ENCODE assay signal across 10 cellular contexts in genomic region chr1:23958040-23958809, GRCh38. TPM values are rescaled to one million over a fixed set of nuclear protein-coding genes. Genes with fewer than 3 reads are reported as not detected.
A peak's percentile ranks its signal among the peaks of the same experiment; 100 is the strongest.
DNase-seq lines count a peak whose midpoint lies in the region; FAIRE-seq and TF ChIP-seq lines count a peak whose summit lies in the region.
"Not testable (repeated sequence)": the region's sequence is repeated elsewhere in the genome, so short reads cannot be mapped to it uniquely, and the experiment has no call there.
"Had no signal": no experiment of that assay in that cellular context is flagged by ENCODE, and none has a peak within 500 bp of the region (broad histone marks: within the 10 kb centered on the region; RNA-seq: fewer than 3 reads in every experiment).

No MANE protein-coding gene starts in this region.

- POLR2A ChIA-PET in SK-N-SH (lab: Yijun Ruan, JAX) (interaction anchor here (1.4 to 1.6 kb wide), 2 partner anchors 21 to 157 kb away, joined by 5 to 7 read pairs; partner anchors contain the start of gene SRSF10), H1 (lab: Charles Lee; ENCODE audit: partially characterized antibody) (interaction anchor here (0.5 to 16.6 kb wide), 5 partner anchors 10 to 110 kb away, joined by 3 to 267 read pairs (median 4); partner anchors contain the start of gene SRSF10)

- H2AK5ac ChIP-seq in H1 (ENCODE audit: low read depth, low read length): not testable (repeated sequence)

- H3K4me1 Mint-ChIP-seq in CD14-positive monocyte (peaks cover 49% of the 10 kb centered on the region), IgD-negative memory B cell (peaks cover 46 to 53% (median 47%) of the 10 kb centered on the region in 3 donors)
- H3K4me1 Mint-ChIP-seq in activated naive CD8-positive, alpha-beta T cell (ENCODE audit: low read depth): peaks cover 57% of the 10 kb centered on the region

- H2AFZ ChIP-seq in SK-N-SH (ENCODE audit: low read depth): peak overlapping the region; percentile 78
- H2AFZ ChIP-seq in H1 (ENCODE audit: low read length); keratinocyte (ENCODE audit: control insufficient read depth, low read length): not testable (repeated sequence)
- H2AFZ ChIP-seq in neuron (ENCODE audit: low read depth, low read length): peak overlapping the region; percentile 15

- not testable (repeated sequence) for DNase-seq in CD14-positive monocyte (ENCODE audit: low spot score); SK-N-SH; H1 (ENCODE audit: low read depth in 1 of 2, low spot score in 2 of 2); keratinocyte (ENCODE audit: low read depth, low spot score); suprapubic skin (ENCODE audit: low spot score in 2 of 2)

- H3K4me2 ChIP-seq in SK-N-SH: peak overlapping the region; percentile 87
- peak overlapping the region; percentile 82 to 87 for H3K4me2 ChIP-seq in H1 (ENCODE audit: insufficient read depth in 1 of 2, low read depth in 2 of 2, low read length in 2 of 2)
- peak overlapping the region; percentile 96 for H3K4me2 ChIP-seq in keratinocyte (ENCODE audit: control insufficient read depth, extremely low read depth, insufficient read depth, low read depth, low read length)

- not testable (repeated sequence) for H2BK120ac ChIP-seq in H1 (replicated peaks; ENCODE audit: low read depth, low read length)

- not testable (repeated sequence) for H3K9me2 ChIP-seq in SK-N-SH

- not testable (repeated sequence) for H3K56ac ChIP-seq in H1 (replicated peaks; ENCODE audit: insufficient read length, low read depth, low read length)

- not testable (repeated sequence) for TF ChIP-seq POLR2A in H1 (IDR thresholded peaks at IDR 0.05; ENCODE audit: control extremely low read depth in 1 of 2, low read depth in 2 of 2, low read length in 2 of 2); suprapubic skin (IDR thresholded peaks at IDR 0.05)

- H3K9me1 ChIP-seq in keratinocyte (ENCODE audit: control insufficient read depth, extremely low read depth, insufficient read depth, low read length): not testable (repeated sequence)

- not testable (repeated sequence) for H3K27me3 ChIP-seq in SK-N-SH (ENCODE audit: insufficient read depth); H1 (replicated peaks in 1 of 4; ENCODE audit: control insufficient read depth in 3 of 4, extremely low read depth in 1 of 4, insufficient read depth in 3 of 4, low read length in 3 of 4); keratinocyte (ENCODE audit: control insufficient read depth, extremely low read depth, insufficient read depth, low read length); neuron (ENCODE audit: insufficient read depth, low read length); suprapubic skin

- not testable (repeated sequence) for H3K14ac ChIP-seq in H1 (ENCODE audit: insufficient read length)

- TF ChIP-seq RAD21 in SK-N-SH (IDR thresholded peaks at IDR 0.05; ENCODE audit: low read length); H1 (IDR thresholded peaks at IDR 0.05 in 1 of 2, conservative IDR thresholded peaks at IDR 0.05 in 1 of 2; ENCODE audit: low read depth in 2 of 2, low read length in 2 of 2): not testable (repeated sequence)

- H3K79me1 ChIP-seq in H1 (ENCODE audit: low read depth, low read length): not testable (repeated sequence)

- dilution Hi-C loops in keratinocyte (cut with MboI; ENCODE audit: extremely low pct_ligation_motif_present, low sequenced_read_pairs): not testable (repeated sequence)

- H3K4ac ChIP-seq in H1 (replicated peaks; ENCODE audit: insufficient read length, low read depth, low read length): not testable (repeated sequence)

- not testable (repeated sequence) for H3K9me3 Mint-ChIP-seq in CD14-positive monocyte; IgD-negative memory B cell; activated naive CD8-positive, alpha-beta T cell (ENCODE audit: low read depth)

- H3K79me2 ChIP-seq in SK-N-SH (ENCODE audit: insufficient read depth) (peaks cover 31% of the 10 kb centered on the region), H1 (ENCODE audit: control insufficient read depth in 1 of 2, insufficient read depth in 2 of 2, low read length in 2 of 2) (peaks cover 0 to 15% of the 10 kb centered on the region in 2 experiments; a peak in 2 of 4 replicates), keratinocyte (ENCODE audit: control insufficient read depth, insufficient read depth, low read length) (peaks cover 20% of the 10 kb centered on the region)

- H3K4me3 Mint-ChIP-seq in CD14-positive monocyte (peak overlapping the region; percentile 83 to 99), IgD-negative memory B cell (peak overlapping the region; percentile 99 to 100 (median 100))
- H3K4me3 Mint-ChIP-seq in activated naive CD8-positive, alpha-beta T cell: peak overlapping the region; percentile 99

- peaks cover 11 to 14% of the 10 kb centered on the region in 2 donors for H3K36me3 Mint-ChIP-seq in CD14-positive monocyte
- not testable (repeated sequence) for H3K36me3 Mint-ChIP-seq in IgD-negative memory B cell
- peaks cover 12% of the 10 kb centered on the region for H3K36me3 Mint-ChIP-seq in activated naive CD8-positive, alpha-beta T cell

- not testable (repeated sequence) for H2BK15ac ChIP-seq in H1 (ENCODE audit: low read length)

- H3K18ac ChIP-seq in H1 (ENCODE audit: extremely low read depth, low read length): not testable (repeated sequence)

- H3K23ac ChIP-seq in H1 (ENCODE audit: insufficient read length): not testable (repeated sequence)

- 0 out of 2 replicates have a peak overlapping the region, but pooled peaks have one; percentile 83 for H2BK5ac ChIP-seq in H1 (ENCODE audit: low read depth, low read length)

- not testable (repeated sequence) for H3K27me3 Mint-ChIP-seq in CD14-positive monocyte (ENCODE audit: low read depth in 3 of 3); IgD-negative memory B cell; activated naive CD8-positive, alpha-beta T cell

- H3K9ac ChIP-seq in SK-N-SH (peak overlapping the region; percentile 95), H1 (replicated peaks in 1 of 4; ENCODE audit: extremely low read depth in 1 of 4, low read depth in 3 of 4, low read length in 3 of 4) (peak overlapping the region in 2 of 4 experiments; percentile 72 to 99; a peak in 4 of 7 replicates), keratinocyte (ENCODE audit: control insufficient read depth, extremely low read depth, insufficient read depth, low read length) (peak overlapping the region; percentile 99)

- H3K9me3 ChIP-seq in SK-N-SH; H1 (ENCODE audit: insufficient read depth in 2 of 2, low read depth in 1 of 2, low read length in 1 of 2); keratinocyte (ENCODE audit: control insufficient read depth, low read depth, low read length); neuron (ENCODE audit: low read length); suprapubic skin: not testable (repeated sequence)

- peaks cover 16 to 21% of the 10 kb centered on the region in 2 experiments for H3K36me3 ChIP-seq in SK-N-SH (replicated peaks in 1 of 2; ENCODE audit: control insufficient read depth in 1 of 2, insufficient read depth in 2 of 2, low read length in 1 of 2)
- H3K36me3 ChIP-seq in H1 (ENCODE audit: control insufficient read depth in 2 of 4, insufficient read depth in 4 of 4, low read length in 3 of 4): peaks cover 0 to 15% (median 1%) of the 10 kb centered on the region in 4 experiments; a peak in 3 of 8 replicates
- H3K36me3 ChIP-seq in keratinocyte (ENCODE audit: control insufficient read depth in 2 of 2, extremely low read depth in 1 of 2, insufficient read depth in 2 of 2, low read length in 2 of 2); suprapubic skin: not testable (repeated sequence)
- peaks cover 10% of the 10 kb centered on the region for H3K36me3 ChIP-seq in neuron (ENCODE audit: insufficient read depth, low read length)

- H3K27ac ChIP-seq in SK-N-SH (ENCODE audit: low read depth in 2 of 2, low read length in 1 of 2) (peak overlapping the region; percentile 98), keratinocyte (ENCODE audit: control insufficient read depth, insufficient read depth, low read length) (peak overlapping the region; percentile 99), suprapubic skin (peak overlapping the region; percentile 100)
- not testable (repeated sequence) for H3K27ac ChIP-seq in H1 (ENCODE audit: low read depth, low read length)

- H4K8ac ChIP-seq in H1 (ENCODE audit: extremely low read depth, insufficient read depth, low read length): not testable (repeated sequence)

- peaks cover 9 to 12% of the 10 kb centered on the region in 2 experiments; a peak in 3 of 4 replicates for H3K4me1 ChIP-seq in SK-N-SH (ENCODE audit: control insufficient read depth in 1 of 2, insufficient read depth in 2 of 2, low read depth in 1 of 2, low read length in 1 of 2)
- H3K4me1 ChIP-seq in H1 (replicated peaks in 1 of 4; ENCODE audit: control insufficient read depth in 3 of 4, insufficient read depth in 4 of 4, low read length in 3 of 4): not testable (repeated sequence)
- H3K4me1 ChIP-seq in keratinocyte (ENCODE audit: control insufficient read depth, extremely low read depth, insufficient read depth, low read length): peaks cover 45% of the 10 kb centered on the region
- H3K4me1 ChIP-seq in neuron (ENCODE audit: insufficient read depth, low read length): peaks cover 11% of the 10 kb centered on the region
- H3K4me1 ChIP-seq in suprapubic skin: peaks cover 51% of the 10 kb centered on the region

- H4K91ac ChIP-seq in H1 (replicated peaks; ENCODE audit: insufficient read length, low read length): not testable (repeated sequence)

- not testable (repeated sequence) for H3K23me2 ChIP-seq in H1 (ENCODE audit: low read depth, low read length)

- H2BK20ac ChIP-seq in H1 (ENCODE audit: low read length): not testable (repeated sequence)

- not testable (repeated sequence) for H4K20me1 ChIP-seq in SK-N-SH (ENCODE audit: insufficient read depth); H1 (replicated peaks in 1 of 2; ENCODE audit: control insufficient read depth in 1 of 2, insufficient read depth in 2 of 2, low read length in 2 of 2); keratinocyte (ENCODE audit: control insufficient read depth, extremely low read depth, insufficient read depth, low read length)

- peak overlapping the region; percentile 88 for H4K5ac ChIP-seq in H1 (ENCODE audit: insufficient read length, low read depth, low read length)

- peaks cover 29% of the 10 kb centered on the region for H3F3A ChIP-seq in SK-N-SH (replicated peaks; ENCODE audit: insufficient read depth)

- H3K4me3 ChIP-seq in SK-N-SH (ENCODE audit: low read depth in 2 of 2, low read length in 1 of 2) (peak overlapping the region; percentile 71 to 90), H1 (ENCODE audit: extremely low read depth in 1 of 4, insufficient read depth in 2 of 4, low read depth in 3 of 4, low read length in 4 of 4) (peak overlapping the region in 3 of 4 experiments; percentile 77 to 90 (median 90); a peak in 4 of 8 replicates), keratinocyte (ENCODE audit: control insufficient read depth in 2 of 3, extremely low read depth in 1 of 3, insufficient read depth in 2 of 3, low read depth in 1 of 3, low read length in 3 of 3) (peak overlapping the region; percentile 79 to 98 (median 88)), neuron (ENCODE audit: low read length) (peak overlapping the region; percentile 99), suprapubic skin (peak overlapping the region; percentile 74)

- CTCF ChIA-PET in SK-N-SH (lab: Yijun Ruan, JAX) (interaction anchor here (1.4 kb wide), 1 partner anchor 148 kb away, joined by 5 read pairs; no protein-coding TSS in a partner anchor), H1 (lab: Charles Lee; ENCODE audit: partially characterized antibody) (interaction anchor here (1.0 to 2.0 kb wide), 2 partner anchors 10 to 153 kb away, joined by 3 to 10 read pairs; no protein-coding TSS in a partner anchor)

- TF ChIP-seq CTCF in CD14-positive monocyte (IDR thresholded peaks at IDR 0.05); SK-N-SH (IDR thresholded peaks at IDR 0.05); H1 (IDR thresholded peaks at IDR 0.05; ENCODE audit: control extremely low read depth in 1 of 3, insufficient read depth in 1 of 3, low read depth in 1 of 3, low read length in 3 of 3); keratinocyte (optimal IDR thresholded peaks at IDR 0.05 in 1 of 3, IDR thresholded peaks at IDR 0.05 in 1 of 3, conservative IDR thresholded peaks at IDR 0.05 in 1 of 3; ENCODE audit: extremely low read depth in 1 of 3, insufficient read depth in 2 of 3, low read length in 3 of 3); suprapubic skin (IDR thresholded peaks at IDR 0.05): not testable (repeated sequence)

- intact Hi-C loops in CD14-positive monocyte (cut with micrococcal nuclease): loop anchor here in 1 of 2 donors (5.0 kb wide), 1 partner anchor 41 kb away; no protein-coding TSS in a partner anchor

- H2BK12ac ChIP-seq in H1 (ENCODE audit: low read depth, low read length): not testable (repeated sequence)

- H3K27ac Mint-ChIP-seq in CD14-positive monocyte (peak overlapping the region; percentile 99 to 100 (median 99)), IgD-negative memory B cell (peak overlapping the region; percentile 86 to 100 (median 92))
- peak overlapping the region; percentile 100 for H3K27ac Mint-ChIP-seq in activated naive CD8-positive, alpha-beta T cell

- 89% methylated on average over 19 of the region's 19 CpGs for WGBS in SK-N-SH (ENCODE audit: low lambda C conversion rate)
- 83 to 100% methylated on average over 1 to 19 of the region's 19 CpGs for WGBS in H1 (ENCODE audit: extremely low coverage in 1 of 2, insufficient coverage in 1 of 2, insufficient read length in 1 of 2, insufficient replicate concordance in 2 of 2, low coverage in 1 of 2, low lambda C conversion rate in 2 of 2, missing lambda C conversion rate in 1 of 2), 2 experiments
- WGBS in suprapubic skin: 48% methylated on average over 19 of the region's 19 CpGs

- not testable (repeated sequence) for FAIRE-seq in H1 (lab: Jason Lieb, UNC); keratinocyte (lab: Jason Lieb, UNC)

- not testable (repeated sequence) for TF ChIP-seq EP300 in SK-N-SH (IDR thresholded peaks at IDR 0.05; ENCODE audit: borderline replicate concordance in 1 of 2, low read depth in 1 of 2, low read length in 1 of 2); H1 (IDR thresholded peaks at IDR 0.05; ENCODE audit: borderline replicate concordance in 1 of 2, low read depth in 2 of 2, low read length in 2 of 2); suprapubic skin (IDR thresholded peaks at IDR 0.05)

RNA-seq across cellular contexts. Expression of gene PNRC2, which starts 1.4 kb away (rescaled TPM):
- polyA plus RNA-seq in CD14-positive monocyte: 10 to 100 TPM; 71.7 to 89.7 TPM
- polyA plus RNA-seq in IgD-negative memory B cell: 143 TPM
- 43.8 and 55.2 TPM in 2 replicates for polyA plus RNA-seq in SK-N-SH (2012; rRNA removed)
- 54.6 and 58.1 TPM in 2 replicates for polyA plus RNA-seq in SK-N-SH (2012; cell fraction: cytosol; rRNA removed)
- 46.8 and 46.9 TPM in 2 replicates for polyA plus RNA-seq in SK-N-SH (2012; cell fraction: nucleus; rRNA removed)
- total RNA-seq in H1 (2021; fragmentation: NEBNext Ultra II Directional; extraction: Animal tissue kit (Norgen Biotek cat#: 25700)): 139 and 147 TPM in 2 replicates
- 57.5 and 84.0 TPM in 2 replicates for polyA plus RNA-seq in H1 (2011; rRNA removed)
- 101 TPM for polyA plus RNA-seq in H1 (2011; cell fraction: cytosol; rRNA removed)
- 31.5 TPM for polyA plus RNA-seq in H1 (2011; cell fraction: nucleus; rRNA removed)
- polyA plus RNA-seq in H1 (2012, experiment 1 of 2): 65.3 to 149 TPM (median 106 TPM) in 4 replicates
- 9.4 TPM for polyA plus RNA-seq in H1 (2012, experiment 2 of 2)
- polyA plus RNA-seq in H1 (2013, experiment 1 of 2): 110 TPM
- polyA plus RNA-seq in H1 (2013, experiment 2 of 2): 114 TPM
- polyA minus RNA-seq in H1 (2011; rRNA and poly(A)+ RNA removed): 51.1 and 57.6 TPM in 2 replicates
- 65.0 TPM for polyA minus RNA-seq in H1 (2011; cell fraction: cytosol; rRNA and poly(A)+ RNA removed)
- polyA minus RNA-seq in H1 (2011; cell fraction: nucleus; rRNA and poly(A)+ RNA removed): 36.4 TPM
- polyA plus RNA-seq in keratinocyte: 62.7 to 87.1 TPM (median 74.3 TPM) in 3 replicates
- 342 TPM for polyA plus RNA-seq in keratinocyte (2011; ENCODE audit: low read depth)
- polyA plus RNA-seq in keratinocyte (2011; cell fraction: cytosol; rRNA removed): 44.9 and 66.7 TPM in 2 replicates
- 69.6 and 101 TPM in 2 replicates for polyA plus RNA-seq in keratinocyte (2011; cell fraction: nucleus; rRNA removed)
- polyA plus RNA-seq in keratinocyte (2012; ENCODE audit: low replicate concordance): 63.3 and 67.1 TPM in 2 replicates
- 9.2 to 66.4 TPM (median 56.3 TPM) in 3 replicates for polyA minus RNA-seq in keratinocyte
- 60.0 TPM for polyA minus RNA-seq in keratinocyte (2011; cell fraction: cytosol; rRNA and poly(A)+ RNA removed)
- polyA minus RNA-seq in keratinocyte (2011; cell fraction: nucleus; rRNA and poly(A)+ RNA removed): 34.6 and 41.4 TPM in 2 replicates
- total RNA-seq in suprapubic skin: 100 to 1,000 TPM in 1 of 4 donors, 10 to 100 TPM in 3; 80.4 to 101 (median 87.9) TPM

RNA-seq across cellular contexts. Expression of gene SRSF10, which starts 21.9 kb away (rescaled TPM):
- polyA plus RNA-seq in CD14-positive monocyte (10 to 100 TPM; 75.6 to 76.2 TPM), IgD-negative memory B cell (116 TPM), SK-N-SH (2012; rRNA removed) (79.8 and 81.8 TPM in 2 replicates), H1 (2011; rRNA removed) (155 and 164 TPM in 2 replicates), keratinocyte (68.4 to 116 TPM (median 75.2 TPM) in 3 replicates)
- 74.3 and 75.6 TPM in 2 replicates for polyA plus RNA-seq in SK-N-SH (2012; cell fraction: cytosol; rRNA removed)
- polyA plus RNA-seq in SK-N-SH (2012; cell fraction: nucleus; rRNA removed): 110 and 164 TPM in 2 replicates
- 194 TPM in 2 replicates for total RNA-seq in H1 (2021; fragmentation: NEBNext Ultra II Directional; extraction: Animal tissue kit (Norgen Biotek cat#: 25700))
- 199 TPM for polyA plus RNA-seq in H1 (2011; cell fraction: cytosol; rRNA removed)
- 110 TPM for polyA plus RNA-seq in H1 (2011; cell fraction: nucleus; rRNA removed)
- polyA plus RNA-seq in H1 (2012, experiment 1 of 2): 121 to 182 TPM (median 137 TPM) in 4 replicates
- polyA plus RNA-seq in H1 (2012, experiment 2 of 2): 18.2 TPM
- 130 TPM for polyA plus RNA-seq in H1 (2013, experiment 1 of 2)
- 120 TPM for polyA plus RNA-seq in H1 (2013, experiment 2 of 2)
- 134 and 159 TPM in 2 replicates for polyA minus RNA-seq in H1 (2011; rRNA and poly(A)+ RNA removed)
- polyA minus RNA-seq in H1 (2011; cell fraction: cytosol; rRNA and poly(A)+ RNA removed): 126 TPM
- polyA minus RNA-seq in H1 (2011; cell fraction: nucleus; rRNA and poly(A)+ RNA removed): 255 TPM
- 63.3 TPM for polyA plus RNA-seq in keratinocyte (2011; ENCODE audit: low read depth)
- 54.1 and 86.8 TPM in 2 replicates for polyA plus RNA-seq in keratinocyte (2011; cell fraction: cytosol; rRNA removed)
- 83.2 and 110 TPM in 2 replicates for polyA plus RNA-seq in keratinocyte (2011; cell fraction: nucleus; rRNA removed)
- 37.8 and 68.9 TPM in 2 replicates for polyA plus RNA-seq in keratinocyte (2012; ENCODE audit: low replicate concordance)
- 25.7 to 97.1 TPM (median 43.6 TPM) in 3 replicates for polyA minus RNA-seq in keratinocyte
- 43.4 TPM for polyA minus RNA-seq in keratinocyte (2011; cell fraction: cytosol; rRNA and poly(A)+ RNA removed)
- 50.1 and 65.9 TPM in 2 replicates for polyA minus RNA-seq in keratinocyte (2011; cell fraction: nucleus; rRNA and poly(A)+ RNA removed)
- total RNA-seq in suprapubic skin: 100 to 1,000 TPM in 1 of 4 donors, 10 to 100 TPM in 3; 67.7 to 162 (median 74.2) TPM

RNA-seq across cellular contexts. Expression of gene CNR2, which starts 45.1 kb away (rescaled TPM):
- polyA plus RNA-seq in CD14-positive monocyte: under 1 TPM; 0.03 to 0.12 TPM
- polyA plus RNA-seq in IgD-negative memory B cell: 52.1 TPM
- not detected in 2 replicates for polyA plus RNA-seq in SK-N-SH (2012; rRNA removed)
- not detected in 2 replicates for polyA plus RNA-seq in SK-N-SH (2012; cell fraction: cytosol; rRNA removed)
- 0.01 TPM in 1 of 2 replicates, not detected in the other for polyA plus RNA-seq in SK-N-SH (2012; cell fraction: nucleus; rRNA removed)
- total RNA-seq in H1 (2021; fragmentation: NEBNext Ultra II Directional; extraction: Animal tissue kit (Norgen Biotek cat#: 25700)): not detected in 2 replicates
- not detected in 2 replicates for polyA plus RNA-seq in H1 (2011; rRNA removed)
- polyA plus RNA-seq in H1 (2011; cell fraction: cytosol; rRNA removed): not detected
- polyA plus RNA-seq in H1 (2011; cell fraction: nucleus; rRNA removed): not detected
- polyA plus RNA-seq in H1 (2012, experiment 1 of 2): not detected in 4 replicates
- not detected for polyA plus RNA-seq in H1 (2012, experiment 2 of 2)
- not detected for polyA plus RNA-seq in H1 (2013, experiment 1 of 2)
- not detected for polyA plus RNA-seq in H1 (2013, experiment 2 of 2)
- polyA minus RNA-seq in H1 (2011; rRNA and poly(A)+ RNA removed): not detected in 2 replicates
- not detected for polyA minus RNA-seq in H1 (2011; cell fraction: cytosol; rRNA and poly(A)+ RNA removed)
- polyA minus RNA-seq in H1 (2011; cell fraction: nucleus; rRNA and poly(A)+ RNA removed): not detected
- not detected in 3 replicates for polyA plus RNA-seq in keratinocyte
- polyA plus RNA-seq in keratinocyte (2011; ENCODE audit: low read depth): not detected
- not detected in 2 replicates for polyA plus RNA-seq in keratinocyte (2011; cell fraction: cytosol; rRNA removed)
- polyA plus RNA-seq in keratinocyte (2011; cell fraction: nucleus; rRNA removed): not detected in 2 replicates
- not detected in 2 replicates for polyA plus RNA-seq in keratinocyte (2012; ENCODE audit: low replicate concordance)
- polyA minus RNA-seq in keratinocyte: not detected in 3 replicates
- polyA minus RNA-seq in keratinocyte (2011; cell fraction: cytosol; rRNA and poly(A)+ RNA removed): not detected
- polyA minus RNA-seq in keratinocyte (2011; cell fraction: nucleus; rRNA and poly(A)+ RNA removed): not detected in 2 replicates
- total RNA-seq in suprapubic skin: not detected
- total RNA-seq: H4, left ventricle myocardium superior had no signal

Comparison
In these comparisons a context has a peak if more than half of its experiments do, and no peak if none do; other contexts are left out.
1. RNA of gene CNR2, which starts 45.1 kb away (polyA plus RNA-seq): 52.1 TPM in IgD-negative memory B cell (single experiment); 0.03 to 0.12 TPM in CD14-positive monocyte, 0.01 TPM in SK-N-SH, not detected in H1 and not detected in keratinocyte; every median in the first group is over 10 times any median in the second.
2. Peak in every context shown above with its lines, with median percentiles within 50 percentile points of each other: H3K27ac Mint-ChIP-seq, H3K4me3 Mint-ChIP-seq, H3K4me2 ChIP-seq and H3K4me3 ChIP-seq.